ENCODE assay signal across 8 cellular contexts in the genomic region with DNA sequence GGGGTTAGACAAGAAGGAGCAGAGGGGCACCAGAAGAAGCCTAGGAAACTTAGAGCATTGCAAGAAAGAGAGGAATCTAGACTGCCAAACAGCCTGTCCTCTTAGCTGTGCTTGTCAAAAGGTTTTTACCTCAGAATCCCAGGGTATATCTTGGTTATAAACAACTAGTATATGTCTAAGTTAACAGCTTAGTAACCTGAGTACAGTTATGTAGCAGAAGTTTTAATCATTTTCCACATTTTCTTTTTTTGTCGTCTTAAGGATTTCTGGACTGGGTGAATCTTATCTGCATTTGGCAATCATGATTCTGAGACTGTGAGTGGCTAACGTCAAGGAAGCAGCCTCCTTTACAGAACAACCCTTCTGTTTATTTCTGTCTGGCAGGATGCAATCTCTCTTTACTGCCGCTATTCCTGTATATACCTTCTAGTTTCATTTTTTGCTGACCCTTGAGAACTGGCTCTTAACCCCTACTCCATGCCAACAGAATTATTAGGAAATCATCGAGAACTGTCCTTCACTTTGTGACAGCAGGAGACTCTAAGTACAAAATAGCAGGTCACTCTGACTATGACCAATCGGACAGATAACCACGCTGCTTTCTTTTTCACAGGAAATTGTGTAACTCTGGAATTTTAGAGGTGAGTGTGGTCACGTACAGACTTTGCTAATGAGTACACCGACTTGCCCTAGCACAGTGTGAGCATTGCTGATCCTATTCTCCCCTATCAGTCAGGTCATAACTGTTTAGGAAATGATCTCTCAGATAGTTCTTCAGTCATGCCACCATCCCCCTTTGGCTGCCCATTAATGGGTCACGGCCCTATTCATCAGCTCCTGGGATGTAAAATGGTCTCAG. TPM values are rescaled to one million over a fixed set of nuclear protein-coding genes. Genes with fewer than 3 reads are reported as not detected.
DNase-seq lines count a peak whose midpoint lies in the region; ATAC-seq and TF ChIP-seq lines count a peak whose summit lies in the region.

No MANE protein-coding gene starts in this region.

- peak; percentile 27 for DNase-seq in AG09319 (ENCODE audit: extremely low read depth, low read depth)
- peak; percentile 70 for DNase-seq in RWPE1 (ENCODE audit: low spot score)
- peak; percentile 2 for DNase-seq in central memory CD4-positive, alpha-beta T cell
- DNase-seq in medulla oblongata (ENCODE audit: extremely low spot score), result peak; percentile 66
- DNase-seq in tibial nerve (ENCODE audit: low spot score in 2 of 2), result peak in 1 of 2 donors; percentile 49
- no peak for DNase-seq in posterior vena cava (ENCODE audit: low spot score)

- peaks cover 0 to 4% (median 0%) of the 10 kb centered on the region in 4 donors for H3K9me3 ChIP-seq in tibial nerve

- TF ChIP-seq CTCF in AG09319 (IDR thresholded peaks at IDR 0.05; ENCODE audit: low read depth, low read length) (no peak), RWPE1 (conservative IDR thresholded peaks at IDR 0.05; ENCODE audit: low read depth) (no peak), tibial nerve (IDR thresholded peaks at IDR 0.05) (no peak)

- no peaks in the 10 kb centered on the region for H3K27me3 ChIP-seq in tibial nerve

- ATAC-seq in GM18868 (IDR thresholded peaks at IDR 0.05; ENCODE audit: unreplicated experiment), result peak; percentile 96
- peak; percentile 96 for ATAC-seq in HG03095 (IDR thresholded peaks at IDR 0.05; ENCODE audit: unreplicated experiment)

- peak overlapping the region in 2 of 4 donors; percentile 35 to 40 for H3K4me3 ChIP-seq in tibial nerve

- TF ChIP-seq EP300 in tibial nerve (IDR thresholded peaks at IDR 0.05), result peak in 1 of 2 donors; percentile 79

- WGBS in tibial nerve, 2 donors, result 16 to 26% methylated on average over 9 of the region's 9 CpGs

- POLR2A ChIA-PET in RWPE1 (lab: Yijun Ruan, JAX; ENCODE audit: low non-redundant PET), result no interaction called here

- H3K27ac ChIP-seq in RWPE1 (no peak overlapping the region), tibial nerve (peak overlapping the region; percentile 14 to 83 (median 62))

- no peaks in the 10 kb centered on the region for H3K36me3 ChIP-seq in tibial nerve

- no peak for TF ChIP-seq POLR2A in tibial nerve (IDR thresholded peaks at IDR 0.05)

- H3K4me1 ChIP-seq in tibial nerve, result peaks cover 0 to 30% (median 2%) of the 10 kb centered on the region in 4 donors

- CTCF ChIA-PET in RWPE1 (lab: Yijun Ruan, JAX), result interaction anchor here (0.6 kb wide), 1 partner anchor 11 kb away, joined by 3 read pairs; no protein-coding TSS in a partner anchor

- intact Hi-C loops in posterior vena cava (cut with DNase I), result no loop called here

RNA-seq across cellular contexts. Expression of a gene that starts 3.3 kb away (rescaled TPM):
- total RNA-seq in tibial nerve (10 to 100 TPM; 17.7 to 46.3 (median 19.3) TPM), posterior vena cava (10 to 100 TPM; 13.7 to 41.3 TPM)
